In the genomic region with DNA sequence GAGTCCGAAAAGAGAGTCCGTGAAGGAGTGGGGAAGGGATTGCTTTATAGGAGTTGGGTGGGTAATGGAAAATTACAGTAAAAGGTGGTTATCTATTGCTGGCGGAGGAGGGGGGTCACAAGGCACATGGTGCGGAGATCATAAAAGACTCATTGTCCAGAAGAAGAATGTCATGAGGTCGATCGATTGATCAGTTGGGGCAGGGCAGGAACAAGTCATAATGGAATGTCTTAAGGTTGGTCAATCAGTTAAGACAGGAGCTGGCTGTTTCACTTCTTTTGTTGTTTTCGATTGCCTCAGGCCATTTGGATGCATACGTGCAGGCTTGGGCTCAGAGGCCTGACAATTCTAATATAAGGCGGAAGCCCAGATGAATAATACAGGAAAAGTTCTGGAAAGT, we compare ENCODE assay signal across 1 cellular context.
A peak's percentile ranks its signal among the peaks of the same experiment; 100 is the strongest.
TF ChIP-seq lines count a peak whose summit lies in the region.

No MANE protein-coding gene starts in this region.

TF ChIP-seq in HepG2, 621 proteins besides CTCF, POLR2A, EP300 and RAD21 (continued from another document):
- TF ChIP-seq, protein P1, sequence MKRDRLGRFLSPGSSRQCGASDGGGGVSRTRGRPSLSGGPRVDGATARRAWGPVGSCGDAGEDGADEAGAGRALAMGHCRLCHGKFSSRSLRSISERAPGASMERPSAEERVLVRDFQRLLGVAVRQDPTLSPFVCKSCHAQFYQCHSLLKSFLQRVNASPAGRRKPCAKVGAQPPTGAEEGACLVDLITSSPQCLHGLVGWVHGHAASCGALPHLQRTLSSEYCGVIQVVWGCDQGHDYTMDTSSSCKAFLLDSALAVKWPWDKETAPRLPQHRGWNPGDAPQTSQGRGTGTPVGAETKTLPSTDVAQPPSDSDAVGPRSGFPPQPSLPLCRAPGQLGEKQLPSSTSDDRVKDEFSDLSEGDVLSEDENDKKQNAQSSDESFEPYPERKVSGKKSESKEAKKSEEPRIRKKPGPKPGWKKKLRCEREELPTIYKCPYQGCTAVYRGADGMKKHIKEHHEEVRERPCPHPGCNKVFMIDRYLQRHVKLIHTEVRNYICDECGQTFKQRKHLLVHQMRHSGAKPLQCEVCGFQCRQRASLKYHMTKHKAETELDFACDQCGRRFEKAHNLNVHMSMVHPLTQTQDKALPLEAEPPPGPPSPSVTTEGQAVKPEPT (CRISPR knock-in tag; IDR thresholded peaks at IDR 0.05; ENCODE audit: low read depth): no peak
- TF ChIP-seq ZNF792 (CRISPR knock-in tag; IDR thresholded peaks at IDR 0.05) (no peak), MAFK (conservative IDR thresholded peaks at IDR 0.05 in 1 of 2, IDR thresholded peaks at IDR 0.05 in 1 of 2; ENCODE audit: low read length in 2 of 2) (no peak), NR2F6 (IDR thresholded peaks at IDR 0.05) (peak; percentile 30; the same call in 1 of the 2 replicates), NR2F6 (CRISPR knock-in tag; IDR thresholded peaks at IDR 0.05) (peak; percentile 21; the same call in 1 of the 2 replicates), TBX2 (CRISPR knock-in tag; IDR thresholded peaks at IDR 0.05; ENCODE audit: borderline replicate concordance) (0 out of 2 replicates have a peak, but pooled peaks have one; percentile 48), FOXJ3 (CRISPR knock-in tag; IDR thresholded peaks at IDR 0.05; ENCODE audit: borderline replicate concordance) (no peak), ZNF644 (CRISPR knock-in tag; IDR thresholded peaks at IDR 0.05; ENCODE audit: low read depth) (no peak), ESRRA (CRISPR knock-in tag; IDR thresholded peaks at IDR 0.05; ENCODE audit: low read depth) (no peak), ZSCAN21 (CRISPR knock-in tag; IDR thresholded peaks at IDR 0.05; ENCODE audit: borderline replicate concordance) (no peak), NR2F2 (IDR thresholded peaks at IDR 0.05; ENCODE audit: borderline replicate concordance, low read depth) (0 out of 2 replicates have a peak, but pooled peaks have one; percentile 40), ZBTB38 (CRISPR knock-in tag; IDR thresholded peaks at IDR 0.05) (no peak), HNF4G (IDR thresholded peaks at IDR 0.05; ENCODE audit: borderline replicate concordance, low read depth, low read length) (no peak), HNF4G (CRISPR knock-in tag; IDR thresholded peaks at IDR 0.05; ENCODE audit: borderline replicate concordance, low read depth) (no peak), ZNF205 (CRISPR knock-in tag; IDR thresholded peaks at IDR 0.05) (no peak), ZBTB8A (CRISPR knock-in tag; IDR thresholded peaks at IDR 0.05; ENCODE audit: borderline replicate concordance, low read depth) (no peak)
- TF ChIP-seq, protein P2, sequence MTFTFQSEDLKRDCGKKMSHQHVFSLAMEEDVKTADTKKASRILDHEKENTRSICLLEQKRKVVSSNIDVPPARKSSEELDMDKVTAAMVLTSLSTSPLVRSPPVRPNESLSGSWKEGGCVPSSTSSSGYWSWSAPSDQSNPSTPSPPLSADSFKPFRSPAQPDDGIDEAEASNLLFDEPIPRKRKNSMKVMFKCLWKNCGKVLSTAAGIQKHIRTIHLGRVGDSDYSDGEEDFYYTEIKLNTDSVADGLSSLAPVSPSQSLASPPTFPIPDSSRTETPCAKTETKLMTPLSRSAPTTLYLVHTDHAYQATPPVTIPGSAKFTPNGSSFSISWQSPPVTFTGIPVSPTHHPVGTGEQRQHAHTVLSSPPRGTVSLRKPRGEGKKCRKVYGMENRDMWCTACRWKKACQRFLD (CRISPR knock-in tag; IDR thresholded peaks at IDR 0.05; ENCODE audit: borderline replicate concordance): no peak
- TF ChIP-seq, protein P3, sequence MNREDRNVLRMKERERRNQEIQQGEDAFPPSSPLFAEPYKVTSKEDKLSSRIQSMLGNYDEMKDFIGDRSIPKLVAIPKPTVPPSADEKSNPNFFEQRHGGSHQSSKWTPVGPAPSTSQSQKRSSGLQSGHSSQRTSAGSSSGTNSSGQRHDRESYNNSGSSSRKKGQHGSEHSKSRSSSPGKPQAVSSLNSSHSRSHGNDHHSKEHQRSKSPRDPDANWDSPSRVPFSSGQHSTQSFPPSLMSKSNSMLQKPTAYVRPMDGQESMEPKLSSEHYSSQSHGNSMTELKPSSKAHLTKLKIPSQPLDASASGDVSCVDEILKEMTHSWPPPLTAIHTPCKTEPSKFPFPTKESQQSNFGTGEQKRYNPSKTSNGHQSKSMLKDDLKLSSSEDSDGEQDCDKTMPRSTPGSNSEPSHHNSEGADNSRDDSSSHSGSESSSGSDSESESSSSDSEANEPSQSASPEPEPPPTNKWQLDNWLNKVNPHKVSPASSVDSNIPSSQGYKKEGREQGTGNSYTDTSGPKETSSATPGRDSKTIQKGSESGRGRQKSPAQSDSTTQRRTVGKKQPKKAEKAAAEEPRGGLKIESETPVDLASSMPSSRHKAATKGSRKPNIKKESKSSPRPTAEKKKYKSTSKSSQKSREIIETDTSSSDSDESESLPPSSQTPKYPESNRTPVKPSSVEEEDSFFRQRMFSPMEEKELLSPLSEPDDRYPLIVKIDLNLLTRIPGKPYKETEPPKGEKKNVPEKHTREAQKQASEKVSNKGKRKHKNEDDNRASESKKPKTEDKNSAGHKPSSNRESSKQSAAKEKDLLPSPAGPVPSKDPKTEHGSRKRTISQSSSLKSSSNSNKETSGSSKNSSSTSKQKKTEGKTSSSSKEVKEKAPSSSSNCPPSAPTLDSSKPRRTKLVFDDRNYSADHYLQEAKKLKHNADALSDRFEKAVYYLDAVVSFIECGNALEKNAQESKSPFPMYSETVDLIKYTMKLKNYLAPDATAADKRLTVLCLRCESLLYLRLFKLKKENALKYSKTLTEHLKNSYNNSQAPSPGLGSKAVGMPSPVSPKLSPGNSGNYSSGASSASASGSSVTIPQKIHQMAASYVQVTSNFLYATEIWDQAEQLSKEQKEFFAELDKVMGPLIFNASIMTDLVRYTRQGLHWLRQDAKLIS (CRISPR knock-in tag; IDR thresholded peaks at IDR 0.05): no peak
- TF ChIP-seq, protein P4, sequence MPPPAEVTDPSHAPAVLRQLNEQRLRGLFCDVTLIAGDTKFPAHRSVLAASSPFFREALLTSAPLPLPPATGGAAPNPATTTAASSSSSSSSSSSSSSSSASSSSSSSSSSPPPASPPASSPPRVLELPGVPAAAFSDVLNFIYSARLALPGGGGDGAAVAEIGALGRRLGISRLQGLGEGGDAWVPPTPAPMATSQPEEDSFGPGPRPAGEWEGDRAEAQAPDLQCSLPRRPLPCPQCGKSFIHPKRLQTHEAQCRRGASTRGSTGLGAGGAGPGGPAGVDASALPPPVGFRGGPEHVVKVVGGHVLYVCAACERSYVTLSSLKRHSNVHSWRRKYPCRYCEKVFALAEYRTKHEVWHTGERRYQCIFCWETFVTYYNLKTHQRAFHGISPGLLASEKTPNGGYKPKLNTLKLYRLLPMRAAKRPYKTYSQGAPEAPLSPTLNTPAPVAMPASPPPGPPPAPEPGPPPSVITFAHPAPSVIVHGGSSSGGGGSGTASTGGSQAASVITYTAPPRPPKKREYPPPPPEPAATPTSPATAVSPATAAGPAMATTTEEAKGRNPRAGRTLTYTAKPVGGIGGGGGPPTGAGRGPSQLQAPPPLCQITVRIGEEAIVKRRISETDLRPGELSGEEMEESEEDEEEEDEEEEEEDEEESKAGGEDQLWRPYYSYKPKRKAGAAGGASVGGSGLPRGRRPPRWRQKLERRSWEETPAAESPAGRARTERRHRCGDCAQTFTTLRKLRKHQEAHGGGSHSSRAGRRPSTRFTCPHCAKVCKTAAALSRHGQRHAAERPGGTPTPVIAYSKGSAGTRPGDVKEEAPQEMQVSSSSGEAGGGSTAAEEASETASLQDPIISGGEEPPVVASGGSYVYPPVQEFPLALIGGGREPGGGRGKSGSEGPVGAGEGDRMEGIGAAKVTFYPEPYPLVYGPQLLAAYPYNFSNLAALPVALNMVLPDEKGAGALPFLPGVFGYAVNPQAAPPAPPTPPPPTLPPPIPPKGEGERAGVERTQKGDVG (CRISPR knock-in tag; IDR thresholded peaks at IDR 0.05; ENCODE audit: borderline replicate concordance): no peak
- TF ChIP-seq, protein P5, sequence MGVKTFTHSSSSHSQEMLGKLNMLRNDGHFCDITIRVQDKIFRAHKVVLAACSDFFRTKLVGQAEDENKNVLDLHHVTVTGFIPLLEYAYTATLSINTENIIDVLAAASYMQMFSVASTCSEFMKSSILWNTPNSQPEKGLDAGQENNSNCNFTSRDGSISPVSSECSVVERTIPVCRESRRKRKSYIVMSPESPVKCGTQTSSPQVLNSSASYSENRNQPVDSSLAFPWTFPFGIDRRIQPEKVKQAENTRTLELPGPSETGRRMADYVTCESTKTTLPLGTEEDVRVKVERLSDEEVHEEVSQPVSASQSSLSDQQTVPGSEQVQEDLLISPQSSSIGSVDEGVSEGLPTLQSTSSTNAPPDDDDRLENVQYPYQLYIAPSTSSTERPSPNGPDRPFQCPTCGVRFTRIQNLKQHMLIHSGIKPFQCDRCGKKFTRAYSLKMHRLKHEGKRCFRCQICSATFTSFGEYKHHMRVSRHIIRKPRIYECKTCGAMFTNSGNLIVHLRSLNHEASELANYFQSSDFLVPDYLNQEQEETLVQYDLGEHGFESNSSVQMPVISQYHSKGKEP (CRISPR knock-in tag; IDR thresholded peaks at IDR 0.05): no peak
